ENCODE assay signal across 10 cellular contexts in the genomic region with DNA sequence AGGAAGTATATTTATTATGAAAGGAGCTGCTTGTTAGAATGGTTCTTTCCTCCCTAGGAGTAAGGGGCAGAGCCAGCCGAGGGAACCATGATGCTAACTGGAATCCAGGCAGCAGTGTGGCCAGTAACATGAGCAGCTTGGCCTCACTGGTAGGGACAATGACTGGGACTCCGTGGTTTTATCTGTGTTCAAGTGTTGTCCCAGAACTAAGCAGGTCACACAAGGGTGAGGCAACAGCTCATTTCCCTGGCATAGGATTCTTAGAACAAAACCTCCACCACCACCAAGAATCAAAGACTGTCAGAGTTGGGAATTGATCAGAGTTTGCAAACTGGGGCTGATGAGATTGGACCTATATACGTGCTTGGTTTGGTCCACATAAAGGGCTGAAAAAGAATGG.
"Had no signal": no experiment of that assay in that cellular context is flagged by ENCODE, and none has a peak within 500 bp of the region (broad histone marks: within the 10 kb centered on the region; RNA-seq: fewer than 3 reads in every experiment).

No MANE protein-coding gene starts in this region.

- H3K36me3 ChIP-seq: ascending aorta, stomach, upper lobe of left lung had no signal

- H3K27me3 ChIP-seq: ascending aorta, stomach, upper lobe of left lung had no signal

- H3K27ac ChIP-seq: ascending aorta, stomach, upper lobe of left lung had no signal

- H3K4me3 ChIP-seq: ascending aorta, smooth muscle cell, stomach, upper lobe of left lung had no signal

- DNase-seq: activated CD4-positive, alpha-beta T cell treated with anti-CD3 and anti-CD28 coated beads, Interleukin-2, amount 50 U/mL, for 4 hours; activated gamma-delta T cell; activated T-cell treated with anti-CD3 and anti-CD28 coated beads, Interleukin-2, amount 50 U/mL, for 72 hours; effector CD4-positive, alpha-beta T cell; mammary epithelial cell; stimulated activated CD4-positive, alpha-beta T cell treated with anti-CD3 and anti-CD28 coated beads, Interleukin-4, amount 100 ng/mL, for 1 hour; stomach; upper lobe of left lung had no signal

- H3K4me2 ChIP-seq: smooth muscle cell had no signal

- H3K9me3 ChIP-seq: ascending aorta, stomach, upper lobe of left lung had no signal
